16 cellular contexts compared by ENCODE assay signal in the genomic region with DNA sequence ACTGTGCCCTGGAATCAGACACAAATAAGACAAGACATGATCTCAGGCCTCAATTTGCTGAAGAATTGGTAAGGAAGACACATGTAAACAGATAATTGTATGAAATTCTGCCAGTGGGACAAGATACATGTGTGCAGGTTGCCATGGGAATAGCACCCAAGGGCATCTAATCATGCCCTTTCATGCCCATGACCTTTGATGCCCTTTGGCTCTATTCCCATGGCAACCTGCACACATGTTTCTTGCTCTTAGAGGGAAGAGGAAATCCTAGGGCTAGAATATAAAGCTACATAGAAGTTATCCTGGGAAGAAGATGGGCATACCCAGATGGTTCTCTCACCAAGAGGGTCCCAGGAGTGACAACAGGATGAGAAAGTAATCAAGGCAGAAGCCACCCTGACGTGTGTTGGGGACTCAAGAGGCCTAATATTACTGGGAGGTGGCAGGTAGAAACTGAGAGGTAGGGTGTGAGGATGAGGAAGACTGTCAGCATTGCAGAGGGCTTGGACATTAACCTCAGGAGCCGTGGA. TPM values are rescaled to one million over a fixed set of nuclear protein-coding genes. Genes with fewer than 3 reads are reported as not detected.
DNase-seq lines count a peak whose midpoint lies in the region; ATAC-seq and TF ChIP-seq lines count a peak whose summit lies in the region.
"Had no signal": no experiment of that assay in that cellular context is flagged by ENCODE, and none has a peak within 500 bp of the region (broad histone marks: within the 10 kb centered on the region; RNA-seq: fewer than 3 reads in every experiment).

No MANE protein-coding gene starts in this region.

- H4K20me1 ChIP-seq in OCI-LY7 (ENCODE audit: insufficient read depth, low read length), result no peaks in the 10 kb centered on the region

- CTCF ChIA-PET in activated CD8-positive, alpha-beta T cell treated with anti-CD3 and anti-CD28 coated beads, Interleukin-2, amount 10 ng/mL, durations not matched to agents 7 days and 5 days (lab: Charles Lee), result interaction anchor here (2.3 kb wide), 1 partner anchor 44 kb away, joined by 9 read pairs; no protein-coding TSS in a partner anchor
- CTCF ChIA-PET in activated CD8-positive, alpha-beta T cell treated with anti-CD3 and anti-CD28 coated beads for 36 hours (lab: Charles Lee), result interaction anchor here (1.2 to 2.4 kb wide), 2 partner anchors 13 to 45 kb away, joined by 4 to 9 read pairs; no protein-coding TSS in a partner anchor
- CTCF ChIA-PET in OCI-LY7 (lab: Charles Lee; ENCODE audit: unreplicated experiment), result no interaction called here

- H3K9me3 ChIP-seq in OCI-LY7 (ENCODE audit: low read length) (no peaks in the 10 kb centered on the region), esophagus muscularis mucosa (no peaks in the 10 kb centered on the region)
- H3K9me3 ChIP-seq: SJCRH30 had no signal

- POLR2A ChIA-PET in activated CD8-positive, alpha-beta T cell treated with anti-CD3 and anti-CD28 coated beads, Interleukin-2, amount 10 ng/mL, durations not matched to agents 7 days and 5 days (lab: Charles Lee), result no interaction called here
- POLR2A ChIA-PET in activated CD8-positive, alpha-beta T cell treated with anti-CD3 and anti-CD28 coated beads for 36 hours (lab: Charles Lee), result no interaction called here
- POLR2A ChIA-PET in OCI-LY7 (lab: Charles Lee), result interaction anchor here (1.0 to 2.9 kb wide), 2 partner anchors 12 to 13 kb away, joined by 3 to 12 read pairs; no protein-coding TSS in a partner anchor
- POLR2A ChIA-PET in naive thymus-derived CD8-positive, alpha-beta T cell (lab: Charles Lee), result no interaction called here

- TF ChIP-seq POLR2A in esophagus muscularis mucosa (IDR thresholded peaks at IDR 0.05; ENCODE audit: low read depth), result no peak

- H3K4me2 ChIP-seq in OCI-LY7 (ENCODE audit: low read length), result no peak overlapping the region

- H3K27me3 ChIP-seq in esophagus muscularis mucosa, result no peaks in the 10 kb centered on the region
- H3K27me3 ChIP-seq: SJCRH30 had no signal

- H3K27ac ChIP-seq in OCI-LY7 (ENCODE audit: low read depth, low read length, poor library complexity, severe bottlenecking), result no peak overlapping the region
- no peak overlapping the region for H3K27ac ChIP-seq in esophagus muscularis mucosa (replicated peaks in 1 of 4)
- H3K27ac ChIP-seq: SJCRH30 had no signal

- TF ChIP-seq EP300 in esophagus muscularis mucosa (IDR thresholded peaks at IDR 0.05), result no peak

- no peaks in the 10 kb centered on the region for H3K9me2 ChIP-seq in OCI-LY7 (ENCODE audit: insufficient read depth, low read length)

- no peak for ATAC-seq in activated CD8-positive, alpha-beta T cell treated with anti-CD3 and anti-CD28 coated beads, Interleukin-2, amount 10 ng/mL, durations not matched to agents 7 days and 5 days
- no peak for ATAC-seq in activated CD8-positive, alpha-beta T cell treated with anti-CD3 and anti-CD28 coated beads for 36 hours
- ATAC-seq in naive thymus-derived CD8-positive, alpha-beta T cell, result no peak
- no peak for ATAC-seq in HG02588 (IDR thresholded peaks at IDR 0.05; ENCODE audit: unreplicated experiment)
- ATAC-seq: GM12878 had no signal

- H3K4me1 ChIP-seq in OCI-LY7 (ENCODE audit: insufficient read depth, low read length, poor library complexity, severe bottlenecking), result peaks cover 35% of the 10 kb centered on the region
- H3K4me1 ChIP-seq in esophagus muscularis mucosa, result no peaks in the 10 kb centered on the region
- H3K4me1 ChIP-seq: SJCRH30 had no signal

- DNase-seq in activated CD8-positive, alpha-beta T cell treated with anti-CD3 and anti-CD28 coated beads, Interleukin-2, amount 10 ng/mL, durations not matched to agents 7 days and 5 days, result peak; percentile 12
- no peak for DNase-seq in activated CD8-positive, alpha-beta T cell treated with anti-CD3 and anti-CD28 coated beads for 36 hours
- no peak for DNase-seq in OCI-LY7 (ENCODE audit: low spot score)
- peak; percentile 75 for DNase-seq in esophagus muscularis mucosa (ENCODE audit: extremely low spot score)
- DNase-seq in osteocyte (ENCODE audit: extremely low spot score, unreplicated experiment), result peak; percentile 34
- DNase-seq in naive thymus-derived CD8-positive, alpha-beta T cell, result no peak
- DNase-seq: CD4-positive, CD25-positive, alpha-beta regulatory T cell; DND-41; NCI-H1092 treated with DMSO at 0.1 percent for 48 hours; NCI-H1436 treated with DMSO at 0.1 percent for 48 hours; NCI-H2081 treated with DMSO at 0.1 percent for 48 hours; NCI-H446 treated with DMSO at 0.1 percent for 48 hours; NCI-H526 treated with DMSO at 0.1 percent for 48 hours; SJCRH30 had no signal

- H3K27ac Mint-ChIP-seq in activated CD8-positive, alpha-beta T cell treated with anti-CD3 and anti-CD28 coated beads, Interleukin-2, amount 10 ng/mL, durations not matched to agents 7 days and 5 days, result no peak overlapping the region
- H3K27ac Mint-ChIP-seq in activated CD8-positive, alpha-beta T cell treated with anti-CD3 and anti-CD28 coated beads for 36 hours, result no peak overlapping the region
- no peak overlapping the region for H3K27ac Mint-ChIP-seq in osteocyte (ENCODE audit: unreplicated experiment)
- H3K27ac Mint-ChIP-seq in naive thymus-derived CD8-positive, alpha-beta T cell, result peak overlapping the region in 1 of 10 donors; percentile 35
- H3K27ac Mint-ChIP-seq: CD4-positive, CD25-positive, alpha-beta regulatory T cell had no signal

- H3K9me3 Mint-ChIP-seq in activated CD8-positive, alpha-beta T cell treated with anti-CD3 and anti-CD28 coated beads, Interleukin-2, amount 10 ng/mL, durations not matched to agents 7 days and 5 days (ENCODE audit: insufficient read depth), result no peaks in the 10 kb centered on the region
- no peaks in the 10 kb centered on the region for H3K9me3 Mint-ChIP-seq in activated CD8-positive, alpha-beta T cell treated with anti-CD3 and anti-CD28 coated beads for 36 hours
- no peaks in the 10 kb centered on the region for H3K9me3 Mint-ChIP-seq in osteocyte (ENCODE audit: unreplicated experiment)
- H3K9me3 Mint-ChIP-seq in naive thymus-derived CD8-positive, alpha-beta T cell, result no peaks in the 10 kb centered on the region
- H3K9me3 Mint-ChIP-seq: CD4-positive, CD25-positive, alpha-beta regulatory T cell had no signal

- no peak for TF ChIP-seq CTCF in activated CD8-positive, alpha-beta T cell treated with anti-CD3 and anti-CD28 coated beads for 36 hours (IDR thresholded peaks at IDR 0.05)
- no peak for TF ChIP-seq CTCF in OCI-LY7 (conservative IDR thresholded peaks at IDR 0.05; ENCODE audit: low read length)
- no peak for TF ChIP-seq CTCF in esophagus muscularis mucosa (IDR thresholded peaks at IDR 0.05)
- TF ChIP-seq CTCF in osteocyte (IDR thresholded peaks at IDR 0.05), result no peak

- 76% methylated on average over 2 of the region's 2 CpGs for WGBS in esophagus muscularis mucosa

- H3K4me3 Mint-ChIP-seq in activated CD8-positive, alpha-beta T cell treated with anti-CD3 and anti-CD28 coated beads, Interleukin-2, amount 10 ng/mL, durations not matched to agents 7 days and 5 days, result no peak overlapping the region
- no peak overlapping the region for H3K4me3 Mint-ChIP-seq in activated CD8-positive, alpha-beta T cell treated with anti-CD3 and anti-CD28 coated beads for 36 hours
- H3K4me3 Mint-ChIP-seq in osteocyte (ENCODE audit: unreplicated experiment), result no peak overlapping the region
- H3K4me3 Mint-ChIP-seq in naive thymus-derived CD8-positive, alpha-beta T cell, result no peak overlapping the region
- H3K4me3 Mint-ChIP-seq: CD4-positive, CD25-positive, alpha-beta regulatory T cell had no signal

- no peaks in the 10 kb centered on the region for H3K79me2 ChIP-seq in OCI-LY7 (ENCODE audit: insufficient read depth, low read depth, low read length)

- no peak overlapping the region for H3K4me3 ChIP-seq in OCI-LY7 (ENCODE audit: low read depth, low read length, poor library complexity, severe bottlenecking)
- H3K4me3 ChIP-seq in esophagus muscularis mucosa, result no peak overlapping the region
- H3K4me3 ChIP-seq: GM12878, SJCRH30 had no signal

- no peaks in the 10 kb centered on the region for H3K36me3 ChIP-seq in OCI-LY7 (ENCODE audit: insufficient read depth, low read length)
- H3K36me3 ChIP-seq in esophagus muscularis mucosa, result peaks cover 35 to 65% (median 61%) of the 10 kb centered on the region in 4 donors

- peak overlapping the region; percentile 44; the same call in 1 of the 2 replicates for H2AFZ ChIP-seq in OCI-LY7 (ENCODE audit: low read length)

- peaks cover 9% of the 10 kb centered on the region for H3K27me3 Mint-ChIP-seq in activated CD8-positive, alpha-beta T cell treated with anti-CD3 and anti-CD28 coated beads, Interleukin-2, amount 10 ng/mL, durations not matched to agents 7 days and 5 days (ENCODE audit: low read depth)
- peaks cover 5% of the 10 kb centered on the region for H3K27me3 Mint-ChIP-seq in activated CD8-positive, alpha-beta T cell treated with anti-CD3 and anti-CD28 coated beads for 36 hours
- H3K27me3 Mint-ChIP-seq in osteocyte (ENCODE audit: unreplicated experiment), result no peaks in the 10 kb centered on the region
- peaks cover 0 to 6% (median 4%) of the 10 kb centered on the region in 5 donors for H3K27me3 Mint-ChIP-seq in naive thymus-derived CD8-positive, alpha-beta T cell

- no TSS peak for BruUV-seq in OCI-LY7 (replicated peaks; lab: Mats Ljungman, UMichigan)

- H3K36me3 Mint-ChIP-seq in activated CD8-positive, alpha-beta T cell treated with anti-CD3 and anti-CD28 coated beads, Interleukin-2, amount 10 ng/mL, durations not matched to agents 7 days and 5 days (ENCODE audit: low read depth), result peaks cover 1% of the 10 kb centered on the region
- H3K36me3 Mint-ChIP-seq in activated CD8-positive, alpha-beta T cell treated with anti-CD3 and anti-CD28 coated beads for 36 hours (ENCODE audit: low read depth), result peaks cover 2% of the 10 kb centered on the region
- H3K36me3 Mint-ChIP-seq in osteocyte (ENCODE audit: unreplicated experiment), result peaks cover 40% of the 10 kb centered on the region
- H3K36me3 Mint-ChIP-seq in naive thymus-derived CD8-positive, alpha-beta T cell, result peaks cover 0 to 2% (median 0%) of the 10 kb centered on the region in 3 donors
- H3K36me3 Mint-ChIP-seq: CD4-positive, CD25-positive, alpha-beta regulatory T cell had no signal

- no peaks in the 10 kb centered on the region for H3K4me1 Mint-ChIP-seq in activated CD8-positive, alpha-beta T cell treated with anti-CD3 and anti-CD28 coated beads, Interleukin-2, amount 10 ng/mL, durations not matched to agents 7 days and 5 days (ENCODE audit: low read depth)
- H3K4me1 Mint-ChIP-seq in activated CD8-positive, alpha-beta T cell treated with anti-CD3 and anti-CD28 coated beads for 36 hours (ENCODE audit: low read depth), result peaks cover 3% of the 10 kb centered on the region
- no peaks in the 10 kb centered on the region for H3K4me1 Mint-ChIP-seq in osteocyte (ENCODE audit: unreplicated experiment)
- peaks cover 0 to 2% (median 0%) of the 10 kb centered on the region in 4 donors for H3K4me1 Mint-ChIP-seq in naive thymus-derived CD8-positive, alpha-beta T cell

- intact Hi-C loops in activated CD8-positive, alpha-beta T cell treated with anti-CD3 and anti-CD28 coated beads for 36 hours (cut with micrococcal nuclease), result no loop called here
- intact Hi-C loops in OCI-LY7 (cut with micrococcal nuclease; ENCODE audit: unreplicated experiment), result loop anchor here (5.0 kb wide), 1 partner anchor 44 kb away; no protein-coding TSS in a partner anchor
- intact Hi-C loops in esophagus muscularis mucosa (cut with DNase I), result no loop called here

RNA-seq across cellular contexts. Expression of a gene that starts 34.4 kb away (rescaled TPM):
- total RNA-seq in activated CD8-positive, alpha-beta T cell treated with anti-CD3 and anti-CD28 coated beads, Interleukin-2, amount 10 ng/mL, durations not matched to agents 7 days and 5 days, result 10 to 100 TPM; 11.4 to 13.5 TPM
- 10 to 100 TPM; 17.3 to 18.6 TPM for total RNA-seq in activated CD8-positive, alpha-beta T cell treated with anti-CD3 and anti-CD28 coated beads for 36 hours
- 7.2 and 8.9 TPM in 2 replicates for total RNA-seq in OCI-LY7 (2014; rRNA removed; shearing (Covaris generic))
- total RNA-seq in OCI-LY7 (2022), result 0.32 and 0.33 TPM in 2 replicates
- total RNA-seq in esophagus muscularis mucosa, result 10 to 100 TPM; 28.8 to 44.7 (median 30.8) TPM
- total RNA-seq in osteocyte, result 104 and 117 TPM in 2 replicates
- not detected for total RNA-seq in naive thymus-derived CD8-positive, alpha-beta T cell
- polyA plus RNA-seq in naive thymus-derived CD8-positive, alpha-beta T cell, result 1 to 10 TPM in 1 of 3 donors, not detected in 2; 1.2 TPM
- total RNA-seq: CD4-positive, CD25-positive, alpha-beta regulatory T cell had no signal
- polyA plus RNA-seq: CD4-positive, CD25-positive, alpha-beta regulatory T cell had no signal

Comparison
In these comparisons a context has a peak if more than half of its experiments do, and no peak if none do; other contexts are left out.
1. DNase-seq: peak in activated CD8-positive, alpha-beta T cell treated with anti-CD3 and anti-CD28 coated beads, Interleukin-2, amount 10 ng/mL, durations not matched to agents 7 days and 5 days (single experiment), esophagus muscularis mucosa (single experiment) and osteocyte (single experiment); none in activated CD8-positive, alpha-beta T cell treated with anti-CD3 and anti-CD28 coated beads for 36 hours (single experiment), OCI-LY7 (single experiment) and naive thymus-derived CD8-positive, alpha-beta T cell (0 of 10).